Comparison of ENCODE assay signal across 25 cellular contexts in the genomic region with DNA sequence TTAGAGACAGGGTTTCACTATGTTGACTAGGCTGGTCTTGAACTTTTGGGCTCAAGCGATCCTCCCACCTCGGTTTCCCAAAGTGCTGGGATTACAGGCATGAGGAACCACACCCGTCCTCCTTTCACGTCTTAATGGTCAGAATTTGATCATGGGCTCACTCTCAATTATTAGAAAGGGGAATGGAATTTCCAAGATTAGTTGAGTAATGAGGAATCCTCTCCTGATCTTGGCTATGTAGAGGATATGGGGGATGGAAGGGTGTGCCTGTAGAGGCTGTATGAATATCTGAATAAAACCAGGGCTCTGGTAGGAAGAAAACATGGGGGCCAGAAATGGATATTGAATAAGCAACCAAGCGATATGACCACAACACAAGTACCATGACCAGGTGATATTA. TPM values are rescaled to one million over a fixed set of nuclear protein-coding genes. Genes with fewer than 3 reads are reported as not detected.
DNase-seq lines count a peak whose midpoint lies in the region; TF ChIP-seq lines count a peak whose summit lies in the region.
"Had no signal": no experiment of that assay in that cellular context is flagged by ENCODE, and none has a peak within 500 bp of the region (broad histone marks: within the 10 kb centered on the region; RNA-seq: fewer than 3 reads in every experiment).

No MANE protein-coding gene starts in this region.

- no peaks in the 10 kb centered on the region for H3K4me1 Mint-ChIP-seq in activated T-cell treated with anti-CD3 and anti-CD28 coated beads, Interleukin-2, amount 50 U/mL, for 24 hours (ENCODE audit: low read depth)
- H3K4me1 Mint-ChIP-seq: activated T-helper 17 cell treated with anti-CD3 and anti-CD28 coated beads, Interleukin-2, amount 50 U/mL, for 72 hours; CD4-positive, CD25-positive, alpha-beta regulatory T cell had no signal

- TF ChIP-seq CTCF in brain microvascular endothelial cell (IDR thresholded peaks at IDR 0.05; ENCODE audit: low read depth, low read length, missing control alignments), result no peak

- H3K27ac ChIP-seq in brain microvascular endothelial cell, result peak overlapping the region; percentile 15
- H3K27ac ChIP-seq: colonic mucosa had no signal

- no peaks in the 10 kb centered on the region for H3K27me3 Mint-ChIP-seq in activated T-cell treated with anti-CD3 and anti-CD28 coated beads, Interleukin-2, amount 50 U/mL, for 24 hours
- H3K27me3 Mint-ChIP-seq: activated naive CD8-positive, alpha-beta T cell; activated T-helper 17 cell treated with anti-CD3 and anti-CD28 coated beads, Interleukin-2, amount 50 U/mL, for 72 hours had no signal

- H3K4me3 Mint-ChIP-seq in activated T-cell treated with anti-CD3 and anti-CD28 coated beads, Interleukin-2, amount 50 U/mL, for 24 hours, result no peak overlapping the region
- H3K4me3 Mint-ChIP-seq: activated naive CD8-positive, alpha-beta T cell; activated T-helper 17 cell treated with anti-CD3 and anti-CD28 coated beads, Interleukin-2, amount 50 U/mL, for 72 hours; CD4-positive, CD25-positive, alpha-beta regulatory T cell had no signal

- in situ Hi-C loops in brain microvascular endothelial cell (cut with HindIII; ENCODE audit: low pct_ligation_motif_present, low sequenced_read_pairs), result no loop called here

- H3K27ac Mint-ChIP-seq in activated T-cell treated with anti-CD3 and anti-CD28 coated beads, Interleukin-2, amount 50 U/mL, for 24 hours, result no peak overlapping the region
- H3K27ac Mint-ChIP-seq: activated naive CD8-positive, alpha-beta T cell; activated T-helper 17 cell treated with anti-CD3 and anti-CD28 coated beads, Interleukin-2, amount 50 U/mL, for 72 hours had no signal

- H3K36me3 Mint-ChIP-seq in activated T-cell treated with anti-CD3 and anti-CD28 coated beads, Interleukin-2, amount 50 U/mL, for 24 hours (ENCODE audit: low read depth), result no peaks in the 10 kb centered on the region
- H3K36me3 Mint-ChIP-seq: activated naive CD8-positive, alpha-beta T cell; CD4-positive, CD25-positive, alpha-beta regulatory T cell had no signal

- H3K9me3 Mint-ChIP-seq in activated T-cell treated with anti-CD3 and anti-CD28 coated beads, Interleukin-2, amount 50 U/mL, for 24 hours, result no peaks in the 10 kb centered on the region
- H3K9me3 Mint-ChIP-seq: activated T-helper 17 cell treated with anti-CD3 and anti-CD28 coated beads, Interleukin-2, amount 50 U/mL, for 72 hours had no signal

- no peaks in the 10 kb centered on the region for H3K36me3 ChIP-seq in brain microvascular endothelial cell (replicated peaks)
- H3K36me3 ChIP-seq: colonic mucosa had no signal

- DNase-seq in AG08396 (ENCODE audit: low spot score) (peak; percentile 47), HT1080 (ENCODE audit: low read depth) (peak; percentile 59), brain microvascular endothelial cell (no peak), iris pigment epithelial cell (ENCODE audit: low read depth) (peak; percentile 56), glomerular visceral epithelial cell (ENCODE audit: extremely low spot score) (no peak), cerebellar nuclear complex (lab: John Stamatoyannopoulos, UW) (no peak)
- DNase-seq in effector CD4-positive, alpha-beta T cell, result no peak
- DNase-seq in activated T-cell treated with anti-CD3 and anti-CD28 coated beads, Interleukin-2, amount 50 U/mL, for 24 hours, result no peak
- DNase-seq: activated CD4-positive, alpha-beta T cell treated with anti-CD3 and anti-CD28 coated beads for 4 hours; CD4-positive, CD25-positive, alpha-beta regulatory T cell; colonic mucosa; DMS 273 treated with DMSO at 0.1 percent for 48 hours; foreskin melanocyte; kidney glomerular epithelial cell; MM.1S; NCI-H146; NCI-H2171 treated with DMSO at 0.1 percent for 48 hours; NCI-H82; OCI-M1; retina; SIG-M5; stimulated activated CD4-positive, alpha-beta T cell treated with anti-CD3 and anti-CD28 coated beads, Interleukin-12 subunit alpha, Interleukin-12 subunit beta, amount 100 ng/mL, for 4 hours; T-helper 1 cell had no signal

- no peak overlapping the region for H3K4me3 ChIP-seq in brain microvascular endothelial cell (ENCODE audit: low read depth, low read length)
- H3K4me3 ChIP-seq: colonic mucosa had no signal

- H3K27me3 ChIP-seq in brain microvascular endothelial cell (replicated peaks), result no peaks in the 10 kb centered on the region
- H3K27me3 ChIP-seq: colonic mucosa had no signal

RNA-seq across cellular contexts. Expression of gene SMURF2, which starts 25.9 kb away (rescaled TPM):
- 50.0 and 53.7 TPM in 2 replicates for total RNA-seq in HT1080 (2014; rRNA removed; shearing (Covaris generic))
- polyA plus RNA-seq in HT1080 (2015; cell fraction: cytosol; rRNA removed), result 49.6 and 66.2 TPM in 2 replicates
- polyA plus RNA-seq in HT1080 (2015; cell fraction: nucleus; rRNA removed), result 83.5 and 92.0 TPM in 2 replicates

Comparison
In these comparisons a context has a peak if more than half of its experiments do, and no peak if none do; other contexts are left out.
1. DNase-seq: peak in AG08396 (single experiment), HT1080 (single experiment) and iris pigment epithelial cell (single experiment); none in brain microvascular endothelial cell (single experiment), effector CD4-positive, alpha-beta T cell (single experiment), glomerular visceral epithelial cell (single experiment), cerebellar nuclear complex (0 of 2) and activated T-cell treated with anti-CD3 and anti-CD28 coated beads, Interleukin-2, amount 50 U/mL, for 24 hours (single experiment).